In the genomic region with DNA sequence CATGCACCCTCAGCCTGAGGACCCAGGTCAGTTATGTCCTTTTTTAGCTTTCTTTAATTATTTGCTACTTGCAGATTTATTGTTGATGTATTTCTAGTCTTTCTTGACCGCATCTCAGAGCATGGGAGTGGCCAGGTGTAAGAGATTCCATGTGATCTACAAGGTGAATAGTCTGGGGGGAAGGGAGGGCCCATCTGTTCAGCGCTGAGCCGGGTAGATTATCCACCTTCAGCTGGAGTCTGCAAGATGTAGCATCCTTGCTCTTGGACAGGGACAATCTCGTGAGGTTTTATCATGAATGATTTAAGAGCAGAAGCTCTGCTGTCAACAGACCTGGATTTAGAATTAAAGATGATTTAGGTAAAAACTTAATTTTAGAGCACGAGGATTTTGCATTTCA, we compare ENCODE assay signal across 28 cellular contexts. TPM values are rescaled to one million over a fixed set of nuclear protein-coding genes. Genes with fewer than 3 reads are reported as not detected.
DNase-seq lines count a peak whose midpoint lies in the region; ATAC-seq, FAIRE-seq and TF ChIP-seq lines count a peak whose summit lies in the region.
"Had no signal": no experiment of that assay in that cellular context is flagged by ENCODE, and none has a peak within 500 bp of the region (broad histone marks: within the 10 kb centered on the region; RNA-seq: fewer than 3 reads in every experiment).

No MANE protein-coding gene starts in this region.

- peaks cover 2% of the 10 kb centered on the region; the same call in 1 of the 2 replicates for H3K9me2 ChIP-seq in GM23338 (ENCODE audit: insufficient read depth)

- H3K79me2 ChIP-seq in GM23338 (replicated peaks; ENCODE audit: insufficient read depth) (no peaks in the 10 kb centered on the region), mammary epithelial cell (ENCODE audit: insufficient read depth, low read length) (no peaks in the 10 kb centered on the region)

- H3K36me3 Mint-ChIP-seq in GM23338 (ENCODE audit: low read depth) (no peaks in the 10 kb centered on the region), naive B cell (no peaks in the 10 kb centered on the region)
- H3K36me3 Mint-ChIP-seq: CD4-positive, alpha-beta memory T cell had no signal

- intact Hi-C loops in mammary epithelial cell (cut with micrococcal nuclease): no loop called here

- dilution Hi-C loops in mammary epithelial cell (cut with HindIII; ENCODE audit: low sequenced_read_pairs): no loop called here

- H3K4me2 ChIP-seq in BLaER1 treated with 17β-estradiol and CSF1 and Interleukin-3, amounts not matched to agents 10 nM and 100 nM: peak overlapping the region in 8 of 11 experiments; percentile 17 to 57 (median 26); a peak in 12 of 22 replicates
- H3K4me2 ChIP-seq in GM23338 (no peak overlapping the region), mammary epithelial cell (ENCODE audit: insufficient read depth, low read depth, low read length) (no peak overlapping the region)
- H3K4me2 ChIP-seq: BLaER1, KMS-11 had no signal

- H4K20me1 ChIP-seq in BLaER1 treated with 17β-estradiol and CSF1 and Interleukin-3, amounts not matched to agents 10 nM and 100 nM: no peaks in the 10 kb centered on the region
- H4K20me1 ChIP-seq in GM23338 (replicated peaks; ENCODE audit: insufficient read depth) (no peaks in the 10 kb centered on the region), mammary epithelial cell (ENCODE audit: insufficient read depth, low read length) (no peaks in the 10 kb centered on the region)
- H4K20me1 ChIP-seq: BLaER1 had no signal

- TF ChIP-seq CTCF in GM23338 (conservative IDR thresholded peaks at IDR 0.05; ENCODE audit: low read depth in 2 of 2) (no peak), mammary epithelial cell (conservative IDR thresholded peaks at IDR 0.05 in 1 of 2, IDR thresholded peaks at IDR 0.05 in 1 of 2; ENCODE audit: extremely low read depth in 1 of 2, insufficient read depth in 1 of 2, low read depth in 1 of 2, low read length in 2 of 2) (no peak)

- H3K27ac Mint-ChIP-seq in GM23338 (no peak overlapping the region), naive B cell (peak overlapping the region in 4 of 6 donors; percentile 7 to 69 (median 38))

- H3K9me3 Mint-ChIP-seq in GM23338: no peaks in the 10 kb centered on the region; the same call in 2 of the 3 replicates
- H3K9me3 Mint-ChIP-seq in naive B cell: no peaks in the 10 kb centered on the region
- H3K9me3 Mint-ChIP-seq: CD4-positive, alpha-beta memory T cell had no signal

- no peak overlapping the region for H3K4me3 ChIP-seq in BLaER1 treated with 17β-estradiol and CSF1 and Interleukin-3, amounts not matched to agents 10 nM and 100 nM
- H3K4me3 ChIP-seq in GM23338 (no peak overlapping the region), mammary epithelial cell (replicated peaks in 1 of 3; ENCODE audit: insufficient read depth in 1 of 3, low read depth in 2 of 3, low read length in 3 of 3) (no peak overlapping the region)
- H3K4me3 ChIP-seq: BLaER1, GM12878 had no signal

- no TSS peak for BruUV-seq in mammary epithelial cell (replicated peaks; lab: Mats Ljungman, UMichigan)

- no peak for FAIRE-seq in HTR-8/SVneo (lab: Jason Lieb, UNC)
- FAIRE-seq: A204.1, GM12878 had no signal

- peak overlapping the region in 1 of 11 experiments; percentile 33; a peak in 3 of 22 replicates for H3K27ac ChIP-seq in BLaER1 treated with 17β-estradiol and CSF1 and Interleukin-3, amounts not matched to agents 10 nM and 100 nM
- H3K27ac ChIP-seq in GM23338 (ENCODE audit: low read depth) (no peak overlapping the region), mammary epithelial cell (ENCODE audit: insufficient read depth, low read depth, low read length) (no peak overlapping the region)
- H3K27ac ChIP-seq: BLaER1, KMS-11 had no signal

- H3K9ac ChIP-seq in BLaER1 treated with 17β-estradiol and CSF1 and Interleukin-3, amounts not matched to agents 10 nM and 100 nM: no peak overlapping the region
- H3K9ac ChIP-seq in mammary epithelial cell (ENCODE audit: insufficient read depth, low read length): no peak overlapping the region
- H3K9ac ChIP-seq: BLaER1, KMS-11 had no signal

- CTCF ChIA-PET in mammary epithelial cell (lab: Charles Lee; ENCODE audit: low non-redundant PET): no interaction called here

- peaks cover 15% of the 10 kb centered on the region for H3K27me3 Mint-ChIP-seq in GM23338 (ENCODE audit: insufficient read depth, low read depth, poor library complexity)
- H3K27me3 Mint-ChIP-seq in naive B cell: no peaks in the 10 kb centered on the region

- H3F3A ChIP-seq in GM23338 (replicated peaks; ENCODE audit: low read depth): no peaks in the 10 kb centered on the region

- peaks cover 30 to 59% (median 51%) of the 10 kb centered on the region in 10 experiments for H3K4me1 ChIP-seq in BLaER1 treated with 17β-estradiol and CSF1 and Interleukin-3, amounts not matched to agents 10 nM and 100 nM
- H3K4me1 ChIP-seq in GM23338 (ENCODE audit: insufficient read depth) (no peaks in the 10 kb centered on the region), mammary epithelial cell (ENCODE audit: insufficient read depth, low read length) (no peaks in the 10 kb centered on the region)

- H3K4me1 Mint-ChIP-seq in GM23338 (peaks cover 3% of the 10 kb centered on the region; the same call in 2 of the 3 replicates), naive B cell (peaks cover 38 to 78% (median 61%) of the 10 kb centered on the region in 3 donors)

- no peak for ATAC-seq in GM23338
- no peak for ATAC-seq in naive B cell (ENCODE audit: low read depth in 2 of 2)
- no peak for ATAC-seq in GM21529 (IDR thresholded peaks at IDR 0.05; ENCODE audit: unreplicated experiment)
- ATAC-seq: GM12878, HCT116, Panc1 had no signal

- H2AFZ ChIP-seq in GM23338 (peak overlapping the region; percentile 76), mammary epithelial cell (ENCODE audit: low read depth, low read length) (no peak overlapping the region)

- H3K4me3 Mint-ChIP-seq in GM23338 (no peak overlapping the region), naive B cell (peak overlapping the region in 1 of 8 donors; percentile 71)
- H3K4me3 Mint-ChIP-seq: CD4-positive, alpha-beta memory T cell had no signal

- H3K27me3 ChIP-seq in BLaER1 treated with 17β-estradiol and CSF1 and Interleukin-3, amounts not matched to agents 10 nM and 100 nM: no peaks in the 10 kb centered on the region
- H3K27me3 ChIP-seq in GM23338 (ENCODE audit: insufficient read depth) (no peaks in the 10 kb centered on the region), mammary epithelial cell (ENCODE audit: insufficient read depth, low read length) (peaks cover 2% of the 10 kb centered on the region)
- H3K27me3 ChIP-seq: BLaER1 had no signal

- H3K9me3 ChIP-seq in BLaER1 treated with 17β-estradiol and CSF1 and Interleukin-3, amounts not matched to agents 10 nM and 100 nM (replicated peaks in 1 of 11): peaks cover 0 to 11% (median 9%) of the 10 kb centered on the region in 11 experiments; a peak in 16 of 22 replicates
- no peaks in the 10 kb centered on the region for H3K9me3 ChIP-seq in mammary epithelial cell (replicated peaks; ENCODE audit: insufficient read depth, low read length)

- in situ Hi-C loops in mammary epithelial cell (cut with MboI; ENCODE audit: low sequenced_read_pairs in 2 of 2): no loop called here

- 83% methylated on average over 5 of the region's 5 CpGs for WGBS in mammary epithelial cell (ENCODE audit: low coverage, missing lambda C conversion rate)

- H3K36me3 ChIP-seq in BLaER1 treated with 17β-estradiol and CSF1 and Interleukin-3, amounts not matched to agents 10 nM and 100 nM: no peaks in the 10 kb centered on the region; a peak in 1 of 22 replicates
- H3K36me3 ChIP-seq in GM23338 (ENCODE audit: insufficient read depth) (no peaks in the 10 kb centered on the region), mammary epithelial cell (ENCODE audit: insufficient read depth, low read length) (no peaks in the 10 kb centered on the region)
- H3K36me3 ChIP-seq: BLaER1 had no signal

- DNase-seq in GM23338 (ENCODE audit: low spot score) (no peak), NCI-H82 treated with DMSO at 0.1 percent for 48 hours (lab: John Stamatoyannopoulos, UW; ENCODE audit: unreplicated experiment) (peak; percentile 78), naive B cell (no peak), mammary epithelial cell (no peak), HTR-8/SVneo (ENCODE audit: insufficient read length, low spot score) (no peak)
- DNase-seq: CD4-positive, alpha-beta memory T cell; COR-L47; DMS 273 treated with DMSO at 0.1 percent for 48 hours; DMS79; EL; GDM1; IMR-90; NCI-H1048; NCI-H1417; NCI-H1694; NCI-H2081; NCI-H526; SHP77 treated with DMSO at 0.1 percent for 48 hours had no signal

TF ChIP-seq in GM23338, 12 proteins besides CTCF, POLR2A, EP300 and RAD21:
- no peak for TF ChIP-seq JUNB (IDR thresholded peaks at IDR 0.05; ENCODE audit: unreplicated experiment)
- TF ChIP-seq, protein P1, sequence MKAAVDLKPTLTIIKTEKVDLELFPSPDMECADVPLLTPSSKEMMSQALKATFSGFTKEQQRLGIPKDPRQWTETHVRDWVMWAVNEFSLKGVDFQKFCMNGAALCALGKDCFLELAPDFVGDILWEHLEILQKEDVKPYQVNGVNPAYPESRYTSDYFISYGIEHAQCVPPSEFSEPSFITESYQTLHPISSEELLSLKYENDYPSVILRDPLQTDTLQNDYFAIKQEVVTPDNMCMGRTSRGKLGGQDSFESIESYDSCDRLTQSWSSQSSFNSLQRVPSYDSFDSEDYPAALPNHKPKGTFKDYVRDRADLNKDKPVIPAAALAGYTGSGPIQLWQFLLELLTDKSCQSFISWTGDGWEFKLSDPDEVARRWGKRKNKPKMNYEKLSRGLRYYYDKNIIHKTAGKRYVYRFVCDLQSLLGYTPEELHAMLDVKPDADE (IDR thresholded peaks at IDR 0.05): no peak
TF ChIP-seq in GM23338: peak in this region for 0.

RNA-seq across cellular contexts. Expression of a gene that starts 12.0 kb away (rescaled TPM):
- 20.5 and 23.4 TPM in 2 replicates for total RNA-seq in GM23338 (2014; rRNA removed; shearing (Covaris generic))
- 10.6 and 11.1 TPM in 2 replicates for polyA plus RNA-seq in GM23338 (2016; fragmentation: Nextera tagmentation; extraction: Ambion mirVana)
- 100 to 1,000 TPM in 1 of 6 donors, 10 to 100 TPM in 5; 38.0 to 111 (median 67.7) TPM for polyA plus RNA-seq in naive B cell (ENCODE audit: low read depth in 6 of 6)
- total RNA-seq in mammary epithelial cell: 10 to 100 TPM in 1 of 2 donors, 1 to 10 TPM in 1; 9.2 to 17.1 TPM
- 6.3 TPM for polyA plus RNA-seq in mammary epithelial cell
- 55.2 TPM for polyA minus RNA-seq in mammary epithelial cell

RNA-seq across cellular contexts. Expression of a gene that starts 34.7 kb away (rescaled TPM):
- not detected in 2 replicates for total RNA-seq in GM23338 (2014; rRNA removed; shearing (Covaris generic))
- polyA plus RNA-seq in GM23338 (2016; fragmentation: Nextera tagmentation; extraction: Ambion mirVana): not detected in 2 replicates
- not detected for polyA plus RNA-seq in naive B cell (ENCODE audit: low read depth in 6 of 6)
- total RNA-seq in mammary epithelial cell: not detected
- polyA plus RNA-seq in mammary epithelial cell: not detected
- not detected for polyA minus RNA-seq in mammary epithelial cell
- total RNA-seq: GM12878, H4, IMR-90 had no signal
- polyA plus RNA-seq: AG04450; CD4-positive, alpha-beta memory T cell; IMR-90 had no signal

Comparison
In these comparisons a context has a peak if more than half of its experiments do, and no peak if none do; other contexts are left out.
1. H3K4me2 ChIP-seq: peak in BLaER1 treated with 17β-estradiol and CSF1 and Interleukin-3, amounts not matched to agents 10 nM and 100 nM (8 of 11); none in GM23338 (single experiment) and mammary epithelial cell (single experiment).